Comparison of ENCODE assay signal across 25 cellular contexts in genomic region chr4:182971702-182972101, GRCh38.
"Had no signal": no experiment of that assay in that cellular context is flagged by ENCODE, and none has a peak within 500 bp of the region (broad histone marks: within the 10 kb centered on the region; RNA-seq: fewer than 3 reads in every experiment).

No MANE protein-coding gene starts in this region.

- H3K9me3 ChIP-seq: ovary, psoas muscle, right lobe of liver, sigmoid colon, stomach, thoracic aorta, thyroid gland, tibial nerve, upper lobe of left lung, vagina had no signal

- ATAC-seq: natural killer cell; psoas muscle; right cardiac atrium; right lobe of liver; stimulated activated effector memory CD8-positive, alpha-beta T cell treated with anti-CD3 and anti-CD28 coated beads, Interleukin-12 subunit alpha, Interleukin-12 subunit beta, amount 100 ng/mL, for 72 hours; stimulated activated naive B cell treated with anti-CD40 and anti-IgM and Interleukin-4, amounts not matched to agents 10 μg/mL and 1 μg/mL and 100 μg/mL, for 72 hours had no signal

- H3K4me3 ChIP-seq: neural progenitor cell, ovary, psoas muscle, right lobe of liver, sigmoid colon, stomach, thoracic aorta, thyroid gland, tibial nerve, upper lobe of left lung, vagina had no signal

- H3K9ac ChIP-seq: neural progenitor cell, parathyroid adenoma had no signal

- H3K27ac ChIP-seq: neural progenitor cell, ovary, parathyroid adenoma, psoas muscle, right lobe of liver, sigmoid colon, stomach, thoracic aorta, thyroid gland, tibial nerve, upper lobe of left lung, vagina had no signal

- H3K4me1 ChIP-seq: neural progenitor cell, parathyroid adenoma, psoas muscle, right lobe of liver, sigmoid colon, stomach, thyroid gland, tibial nerve had no signal

- H3K4me2 ChIP-seq: neural progenitor cell had no signal

- H3K36me3 ChIP-seq: neural progenitor cell, ovary, right lobe of liver, sigmoid colon, stomach, thoracic aorta, thyroid gland, tibial nerve, upper lobe of left lung, vagina had no signal

- H3K79me2 ChIP-seq: parathyroid adenoma had no signal

- H2AFZ ChIP-seq: neural progenitor cell, parathyroid adenoma had no signal

- DNase-seq: natural killer cell; occipital lobe; ovary; posterior cingulate gyrus; psoas muscle; right cardiac atrium; right lobe of liver; sigmoid colon; small intestine; stimulated activated CD4-positive, alpha-beta T cell treated with anti-CD3 and anti-CD28 coated beads, Interleukin-15, amount 100 ng/mL, for 24 hours; stimulated activated CD4-positive, alpha-beta T cell treated with anti-CD3 and anti-CD28 coated beads, Interleukin-2, amount 100 ng/mL, for 24 hours; stimulated activated CD4-positive, alpha-beta T cell treated with anti-CD3 and anti-CD28 coated beads, Interleukin-2, amount 100 ng/mL, for 48 hours; stimulated activated CD4-positive, alpha-beta T cell treated with anti-CD3 and anti-CD28 coated beads, Interleukin-4, amount 100 ng/mL, for 24 hours; stimulated activated naive B cell treated with anti-CD40 and anti-IgM and Interleukin-4, amounts not matched to agents 10 μg/mL and 1 μg/mL and 100 μg/mL, for 72 hours; stimulated activated naive CD4-positive, alpha-beta T cell treated with Interleukin-2 at 50 U/mL for 16 hours; stomach; thyroid gland; trophoblast cell; upper lobe of left lung had no signal

- H3K27me3 ChIP-seq: neural progenitor cell, ovary, right lobe of liver, thyroid gland, tibial nerve, upper lobe of left lung, vagina had no signal
